In genomic region chr21:37002851-37003250, GRCh38 we compare ENCODE assay signal across 9 cellular contexts. TPM values are rescaled to one million over a fixed set of nuclear protein-coding genes. Genes with fewer than 3 reads are reported as not detected.
"Had no signal": no experiment of that assay in that cellular context is flagged by ENCODE, and none has a peak within 500 bp of the region (broad histone marks: within the 10 kb centered on the region; RNA-seq: fewer than 3 reads in every experiment).

No MANE protein-coding gene starts in this region.

RNA-seq across cellular contexts. Expression of gene RIPPLY3, which starts 3.7 kb away (rescaled TPM):
- total RNA-seq: activated naive CD8-positive, alpha-beta T cell treated with anti-CD3 and anti-CD28 coated beads, Interleukin-2, amount 10 ng/mL, durations not matched to agents 7 days and 5 days; activated T-cell treated with anti-CD3 and anti-CD28 coated beads, Interleukin-2, amount 50 U/mL, for 4 hours; activated T-helper 2 cell treated with anti-CD3 and anti-CD28 coated beads, Interferon-gamma antibody, Interleukin-2, Interleukin-4, amounts not matched to agents 10 μg/mL and 5 μg/mL and 100 μg/mL, durations not matched to agents 14 hours and 24 hours and 36 hours; aorta; ascending aorta; astrocyte; body of pancreas; cardiac muscle cell; cardiac septum had no signal
- polyA plus RNA-seq: cardiac muscle cell had no signal
